3 cellular contexts compared by ENCODE assay signal in genomic region chr5:90586469-90586868, GRCh38.
TF ChIP-seq lines count a peak whose summit lies in the region.

No MANE protein-coding gene starts in this region.

TF ChIP-seq in HepG2, 621 proteins besides CTCF, POLR2A, EP300 and RAD21:
- no peak for TF ChIP-seq SALL1 (CRISPR knock-in tag; IDR thresholded peaks at IDR 0.05)
- TF ChIP-seq CEBPB (IDR thresholded peaks at IDR 0.05; ENCODE audit: borderline replicate concordance, low read depth, low read length), result peak; percentile 20; the same call in 1 of the 2 replicates
- no peak for TF ChIP-seq KDM1A (CRISPR knock-in tag; IDR thresholded peaks at IDR 0.05)
- TF ChIP-seq CHCHD3 (CRISPR knock-in tag; IDR thresholded peaks at IDR 0.05), result no peak
- no peak for TF ChIP-seq MATR3 (CRISPR knock-in tag; IDR thresholded peaks at IDR 0.05)
- no peak for TF ChIP-seq KLF12 (CRISPR knock-in tag; IDR thresholded peaks at IDR 0.05; ENCODE audit: borderline replicate concordance)
- TF ChIP-seq ZNF510 (CRISPR knock-in tag; IDR thresholded peaks at IDR 0.05; ENCODE audit: low read depth), result no peak
- TF ChIP-seq MYC (CRISPR knock-in tag; IDR thresholded peaks at IDR 0.05; ENCODE audit: borderline replicate concordance), result no peak
- no peak for TF ChIP-seq HMG20A (CRISPR knock-in tag; IDR thresholded peaks at IDR 0.05; ENCODE audit: borderline replicate concordance)

TF ChIP-seq in HEK293, 187 proteins besides CTCF, POLR2A, EP300 and RAD21:
- TF ChIP-seq ZNF366 (tag by site-specific recombination; conservative IDR thresholded peaks at IDR 0.05) (no peak), PRDM6 (tag by site-specific recombination; IDR thresholded peaks at IDR 0.05) (0 out of 2 replicates have a peak, but pooled peaks have one; percentile 9)

TF ChIP-seq in K562, 482 proteins besides CTCF, POLR2A, EP300 and RAD21:
- TF ChIP-seq PCBP2 (IDR thresholded peaks at IDR 0.05; ENCODE audit: low read depth, low read length, poor library complexity, severe bottlenecking), result no peak
- no peak for TF ChIP-seq ETV5 (CRISPR knock-in tag; IDR thresholded peaks at IDR 0.05; ENCODE audit: low read depth)
- TF ChIP-seq CEBPG (CRISPR knock-in tag; IDR thresholded peaks at IDR 0.05), result no peak
- peak; percentile 11 to 53; a peak in 2 of 4 replicates for TF ChIP-seq CEBPG (tag; conservative IDR thresholded peaks at IDR 0.05 in 1 of 2, IDR thresholded peaks at IDR 0.05 in 1 of 2)
- TF ChIP-seq PHF20 (IDR thresholded peaks at IDR 0.05; ENCODE audit: partially characterized antibody), result no peak
- peak; percentile 69 for TF ChIP-seq CEBPB (tag; IDR thresholded peaks at IDR 0.05)
- TF ChIP-seq PCBP1 (IDR thresholded peaks at IDR 0.05; ENCODE audit: low read depth, low read length, poor library complexity, severe bottlenecking), result no peak
- no peak for TF ChIP-seq MCM2 (IDR thresholded peaks at IDR 0.05; ENCODE audit: low read depth)
